In genomic region chr16:64452446-64452845, GRCh38 we compare ENCODE assay signal across 25 cellular contexts.
"Had no signal": no experiment of that assay in that cellular context is flagged by ENCODE, and none has a peak within 500 bp of the region (broad histone marks: within the 10 kb centered on the region; RNA-seq: fewer than 3 reads in every experiment).

No MANE protein-coding gene starts in this region.

- H3K27ac ChIP-seq: brain microvascular endothelial cell, cardiac muscle cell had no signal

- H3K4me1 Mint-ChIP-seq: activated CD4-positive, alpha-beta T cell treated with anti-CD3 and anti-CD28 coated beads, Interleukin-2, amount 10 ng/mL, durations not matched to agents 7 days and 5 days; activated naive CD8-positive, alpha-beta T cell treated with anti-CD3 and anti-CD28 coated beads, Interleukin-2, amount 50 U/mL, for 24 hours; T-helper 17 cell had no signal

- H3K4me3 ChIP-seq: cardiac muscle cell had no signal

- ATAC-seq: activated naive CD4-positive, alpha-beta T cell treated with anti-CD3 and anti-CD28 coated beads, Interleukin-2, amount 50 U/mL, for 72 hours; activated naive CD8-positive, alpha-beta T cell treated with anti-CD3 and anti-CD28 coated beads, Interleukin-2, amount 50 U/mL, for 24 hours; activated T-cell treated with anti-CD3 and anti-CD28 coated beads, Interleukin-2, amount 50 U/mL, for 4 hours; T-helper 17 cell; WTC11 had no signal

- H3K4me3 Mint-ChIP-seq: activated CD4-positive, alpha-beta memory T cell treated with anti-CD3 and anti-CD28 coated beads for 36 hours; activated CD4-positive, alpha-beta T cell treated with anti-CD3 and anti-CD28 coated beads, Interleukin-2, amount 10 ng/mL, durations not matched to agents 7 days and 5 days; activated naive CD8-positive, alpha-beta T cell treated with anti-CD3 and anti-CD28 coated beads, Interleukin-2, amount 50 U/mL, for 24 hours; activated T-cell treated with anti-CD3 and anti-CD28 coated beads, Interleukin-2, amount 50 U/mL, for 4 hours; T-helper 17 cell; WTC11 had no signal

- DNase-seq: activated CD4-positive, alpha-beta memory T cell treated with anti-CD3 and anti-CD28 coated beads for 36 hours; activated CD4-positive, alpha-beta T cell treated with anti-CD3 and anti-CD28 coated beads for 1 hour; activated CD4-positive, alpha-beta T cell treated with anti-CD3 and anti-CD28 coated beads, Interleukin-2, amount 10 ng/mL, durations not matched to agents 7 days and 5 days; activated CD8-positive, alpha-beta memory T cell treated with anti-CD3 and anti-CD28 coated beads for 24 hours; activated effector memory CD4-positive, alpha-beta T cell treated with anti-CD3 and anti-CD28 coated beads, Interleukin-2, amount 50 U/mL, for 16 hours; activated naive CD4-positive, alpha-beta T cell treated with Interleukin-2 at 50 U/mL for 16 hours; activated naive CD8-positive, alpha-beta T cell treated with anti-CD3 and anti-CD28 coated beads, Interleukin-2, amount 50 U/mL, for 24 hours; activated T-cell treated with anti-CD3 and anti-CD28 coated beads, Interleukin-2, amount 50 U/mL, for 4 hours; amygdala; brain microvascular endothelial cell; Kasumi-1; NCI-H1048; NCI-H1417; NCI-H2029; NCI-H2107; NCI-H2171 treated with DMSO at 0.1 percent for 48 hours; NCI-H226; NCI-H526; NCI-H82; SIG-M5; T-helper 17 cell; T-helper 9 cell had no signal

- H3K27me3 Mint-ChIP-seq: activated CD4-positive, alpha-beta memory T cell treated with anti-CD3 and anti-CD28 coated beads for 36 hours; activated CD4-positive, alpha-beta T cell treated with anti-CD3 and anti-CD28 coated beads, Interleukin-2, amount 10 ng/mL, durations not matched to agents 7 days and 5 days; activated naive CD8-positive, alpha-beta T cell treated with anti-CD3 and anti-CD28 coated beads, Interleukin-2, amount 50 U/mL, for 24 hours; T-helper 17 cell had no signal

- H3K27me3 ChIP-seq: brain microvascular endothelial cell, cardiac muscle cell had no signal

- H3K36me3 ChIP-seq: brain microvascular endothelial cell, cardiac muscle cell had no signal

- H3K36me3 Mint-ChIP-seq: activated CD4-positive, alpha-beta memory T cell treated with anti-CD3 and anti-CD28 coated beads for 36 hours; WTC11 had no signal

- H3K27ac Mint-ChIP-seq: activated CD4-positive, alpha-beta memory T cell treated with anti-CD3 and anti-CD28 coated beads for 36 hours; activated CD4-positive, alpha-beta T cell treated with anti-CD3 and anti-CD28 coated beads, Interleukin-2, amount 10 ng/mL, durations not matched to agents 7 days and 5 days; activated naive CD4-positive, alpha-beta T cell treated with anti-CD3 and anti-CD28 coated beads, Interleukin-2, amount 50 U/mL, for 72 hours; activated naive CD8-positive, alpha-beta T cell treated with anti-CD3 and anti-CD28 coated beads, Interleukin-2, amount 50 U/mL, for 24 hours; T-helper 17 cell; WTC11 had no signal
